In genomic region chr16:3599922-3600321, GRCh38 we compare ENCODE assay signal across 19 cellular contexts. TPM values are rescaled to one million over a fixed set of nuclear protein-coding genes. Genes with fewer than 3 reads are reported as not detected.
DNase-seq lines count a peak whose midpoint lies in the region; ATAC-seq, FAIRE-seq and TF ChIP-seq lines count a peak whose summit lies in the region.
"Had no signal": no experiment of that assay in that cellular context is flagged by ENCODE, and none has a peak within 500 bp of the region (broad histone marks: within the 10 kb centered on the region; RNA-seq: fewer than 3 reads in every experiment).

No MANE protein-coding gene starts in this region.

- peaks cover 17% of the 10 kb centered on the region for H3K36me3 ChIP-seq in H7 (replicated peaks; ENCODE audit: control insufficient read depth, insufficient read depth, low read length)
- H3K36me3 ChIP-seq in H1 (ENCODE audit: control insufficient read depth in 2 of 4, insufficient read depth in 4 of 4, low read length in 3 of 4), result peaks cover 0 to 31% (median 19%) of the 10 kb centered on the region in 4 experiments; a peak in 6 of 8 replicates

- H3K9me3 Mint-ChIP-seq in activated T-helper 17 cell treated with anti-CD3 and anti-CD28 coated beads, Interleukin-2, amount 50 U/mL, for 72 hours, result no peaks in the 10 kb centered on the region
- H3K9me3 Mint-ChIP-seq in activated CD8-positive, alpha-beta T cell treated with anti-CD3 and anti-CD28 coated beads for 36 hours, result no peaks in the 10 kb centered on the region
- H3K9me3 Mint-ChIP-seq: CD4-positive, CD25-positive, alpha-beta regulatory T cell; CD8-positive, alpha-beta memory T cell had no signal

- H2BK20ac ChIP-seq in H1 (ENCODE audit: low read length), result no peak overlapping the region

- intact Hi-C loops in activated CD8-positive, alpha-beta T cell treated with anti-CD3 and anti-CD28 coated beads for 36 hours (cut with micrococcal nuclease), result no loop called here

- H3K18ac ChIP-seq in H1 (ENCODE audit: extremely low read depth, low read length), result no peak overlapping the region

- TF ChIP-seq RAD21 in H1 (IDR thresholded peaks at IDR 0.05 in 1 of 2, conservative IDR thresholded peaks at IDR 0.05 in 1 of 2; ENCODE audit: low read depth in 2 of 2, low read length in 2 of 2), result no peak

- no peaks in the 10 kb centered on the region for H3K23me2 ChIP-seq in H1 (ENCODE audit: low read depth, low read length)

- CTCF ChIA-PET in H1 (lab: Charles Lee; ENCODE audit: partially characterized antibody), result interaction anchor here (0.6 kb wide), 1 partner anchor 203 kb away, joined by 3 read pairs; no protein-coding TSS in a partner anchor
- CTCF ChIA-PET in activated CD8-positive, alpha-beta T cell treated with anti-CD3 and anti-CD28 coated beads for 36 hours (lab: Charles Lee), result no interaction called here

- peaks cover 0 to 3% of the 10 kb centered on the region in 2 experiments for H4K20me1 ChIP-seq in H1 (replicated peaks in 1 of 2; ENCODE audit: control insufficient read depth in 1 of 2, insufficient read depth in 2 of 2, low read length in 2 of 2)

- no peak overlapping the region for H2AK5ac ChIP-seq in H1 (ENCODE audit: low read depth, low read length)

- H3K27me3 Mint-ChIP-seq in activated T-helper 17 cell treated with anti-CD3 and anti-CD28 coated beads, Interleukin-2, amount 50 U/mL, for 72 hours, result no peaks in the 10 kb centered on the region
- H3K27me3 Mint-ChIP-seq in activated CD8-positive, alpha-beta T cell treated with anti-CD3 and anti-CD28 coated beads for 36 hours, result no peaks in the 10 kb centered on the region
- H3K27me3 Mint-ChIP-seq: CD4-positive, CD25-positive, alpha-beta regulatory T cell; CD8-positive, alpha-beta memory T cell had no signal

- no peak overlapping the region for H3K56ac ChIP-seq in H1 (replicated peaks; ENCODE audit: insufficient read length, low read depth, low read length)

- H4K5ac ChIP-seq in H1 (ENCODE audit: insufficient read length, low read depth, low read length), result no peak overlapping the region

- no peaks in the 10 kb centered on the region for H3K4me1 ChIP-seq in H1 (replicated peaks in 1 of 4; ENCODE audit: control insufficient read depth in 3 of 4, insufficient read depth in 4 of 4, low read length in 3 of 4)
- H3K4me1 ChIP-seq: BE2C, Caco-2 had no signal

- POLR2A ChIA-PET in H1 (lab: Charles Lee; ENCODE audit: partially characterized antibody), result interaction anchor here (1.4 kb wide), 1 partner anchor 12 kb away, joined by 5 read pairs; the partner anchor contains the start of gene SLX4
- POLR2A ChIA-PET in activated CD8-positive, alpha-beta T cell treated with anti-CD3 and anti-CD28 coated beads for 36 hours (lab: Charles Lee), result interaction anchor here (1.1 kb wide), 1 partner anchor 11 kb away, joined by 3 read pairs; no protein-coding TSS in a partner anchor

- FAIRE-seq in H1 (lab: Jason Lieb, UNC), result peak; percentile 32
- FAIRE-seq: D721Med, G401.6, GM12891, GM19239 had no signal

- H3K27ac ChIP-seq in H1 (ENCODE audit: low read depth, low read length), result no peak overlapping the region

- H3K9ac ChIP-seq in H1 (replicated peaks in 1 of 4; ENCODE audit: extremely low read depth in 1 of 4, low read depth in 3 of 4, low read length in 3 of 4), result no peak overlapping the region

- no peak overlapping the region for H2BK15ac ChIP-seq in H1 (ENCODE audit: low read length)

- H2BK120ac ChIP-seq in H1 (replicated peaks; ENCODE audit: low read depth, low read length), result no peak overlapping the region

- no peak for TF ChIP-seq POLR2A in H1 (IDR thresholded peaks at IDR 0.05; ENCODE audit: control extremely low read depth in 1 of 2, low read depth in 2 of 2, low read length in 2 of 2)

- peaks cover 34% of the 10 kb centered on the region for H3K36me3 Mint-ChIP-seq in activated T-helper 17 cell treated with anti-CD3 and anti-CD28 coated beads, Interleukin-2, amount 50 U/mL, for 72 hours (ENCODE audit: low read depth)
- H3K36me3 Mint-ChIP-seq in activated CD8-positive, alpha-beta T cell treated with anti-CD3 and anti-CD28 coated beads for 36 hours (ENCODE audit: low read depth), result peaks cover 23% of the 10 kb centered on the region

- no peak for TF ChIP-seq EP300 in H1 (IDR thresholded peaks at IDR 0.05; ENCODE audit: borderline replicate concordance in 1 of 2, low read depth in 2 of 2, low read length in 2 of 2)

- no peak for ATAC-seq in activated T-helper 17 cell treated with anti-CD3 and anti-CD28 coated beads, Interleukin-2, amount 50 U/mL, for 72 hours (replicated peaks)
- ATAC-seq in activated CD8-positive, alpha-beta T cell treated with anti-CD3 and anti-CD28 coated beads for 36 hours, result no peak
- ATAC-seq: GM23338 had no signal

- no peaks in the 10 kb centered on the region; the same call in 1 of the 2 replicates for H3K79me1 ChIP-seq in H1 (ENCODE audit: low read depth, low read length)

- H3K4me3 ChIP-seq in H7 (ENCODE audit: insufficient read depth, low read depth, low read length) (no peak overlapping the region), H1 (ENCODE audit: extremely low read depth in 1 of 4, insufficient read depth in 2 of 4, low read depth in 3 of 4, low read length in 4 of 4) (no peak overlapping the region), iPS-18c (ENCODE audit: insufficient read depth, low read depth, low read length) (peak overlapping the region; percentile 9; the same call in 1 of the 2 replicates)
- H3K4me3 ChIP-seq: GM23338 had no signal

- DNase-seq in H7 (peak; percentile 7), H1 (ENCODE audit: low read depth in 1 of 2, low spot score in 2 of 2) (no peak), NCI-H2107 (lab: John Stamatoyannopoulos, UW) (no peak), kidney tubule cell (ENCODE audit: low spot score) (no peak)
- DNase-seq in activated CD8-positive, alpha-beta T cell treated with anti-CD3 and anti-CD28 coated beads for 36 hours, result no peak
- DNase-seq: BE2C; C1 segment of cervical spinal cord; Caco-2; CD4-positive, CD25-positive, alpha-beta regulatory T cell; CD8-positive, alpha-beta memory T cell; H9 had no signal

- no peak overlapping the region for H3K14ac ChIP-seq in H1 (ENCODE audit: insufficient read length)

- WGBS in H1 (ENCODE audit: extremely low coverage in 1 of 2, insufficient coverage in 1 of 2, insufficient read length in 1 of 2, insufficient replicate concordance in 2 of 2, low coverage in 1 of 2, low lambda C conversion rate in 2 of 2, missing lambda C conversion rate in 1 of 2), 2 experiments, result 92% methylated on average over 4 of the region's 4 CpGs; no CpG with 5 or more reads in 1 of the 2 experiments

- TF ChIP-seq CTCF in H1 (IDR thresholded peaks at IDR 0.05; ENCODE audit: control extremely low read depth in 1 of 3, insufficient read depth in 1 of 3, low read depth in 1 of 3, low read length in 3 of 3), result no peak
- no peak for TF ChIP-seq CTCF in activated CD8-positive, alpha-beta T cell treated with anti-CD3 and anti-CD28 coated beads for 36 hours (IDR thresholded peaks at IDR 0.05)

- H4K91ac ChIP-seq in H1 (replicated peaks; ENCODE audit: insufficient read length, low read length), result no peak overlapping the region

- no peaks in the 10 kb centered on the region for H3K4me1 Mint-ChIP-seq in activated T-helper 17 cell treated with anti-CD3 and anti-CD28 coated beads, Interleukin-2, amount 50 U/mL, for 72 hours
- H3K4me1 Mint-ChIP-seq in activated CD8-positive, alpha-beta T cell treated with anti-CD3 and anti-CD28 coated beads for 36 hours (ENCODE audit: low read depth), result no peaks in the 10 kb centered on the region
- H3K4me1 Mint-ChIP-seq: CD8-positive, alpha-beta memory T cell; GM23338; H9 had no signal

- H2BK5ac ChIP-seq in H1 (ENCODE audit: low read depth, low read length), result no peak overlapping the region

- no peaks in the 10 kb centered on the region for H3K27me3 ChIP-seq in H7 (ENCODE audit: control insufficient read depth, insufficient read depth, low read length)
- H3K27me3 ChIP-seq in H1 (replicated peaks in 1 of 4; ENCODE audit: control insufficient read depth in 3 of 4, extremely low read depth in 1 of 4, insufficient read depth in 3 of 4, low read length in 3 of 4), result no peaks in the 10 kb centered on the region; a peak in 1 of 7 replicates
- H3K27me3 ChIP-seq: BE2C had no signal

- H3K4me2 ChIP-seq in H1 (ENCODE audit: insufficient read depth in 1 of 2, low read depth in 2 of 2, low read length in 2 of 2), result no peak overlapping the region
- H3K4me2 ChIP-seq: GM23338 had no signal

- H3K4me3 Mint-ChIP-seq in activated T-helper 17 cell treated with anti-CD3 and anti-CD28 coated beads, Interleukin-2, amount 50 U/mL, for 72 hours, result no peak overlapping the region
- H3K4me3 Mint-ChIP-seq in activated CD8-positive, alpha-beta T cell treated with anti-CD3 and anti-CD28 coated beads for 36 hours, result no peak overlapping the region
- H3K4me3 Mint-ChIP-seq: CD4-positive, CD25-positive, alpha-beta regulatory T cell; CD8-positive, alpha-beta memory T cell; GM23338; H9 had no signal

- H3K79me2 ChIP-seq in H1 (ENCODE audit: control insufficient read depth in 1 of 2, insufficient read depth in 2 of 2, low read length in 2 of 2), result no peaks in the 10 kb centered on the region

- no peak overlapping the region for H4K8ac ChIP-seq in H1 (ENCODE audit: extremely low read depth, insufficient read depth, low read length)

- H2AFZ ChIP-seq in H1 (ENCODE audit: low read length), result no peak overlapping the region
- H2AFZ ChIP-seq: GM23338 had no signal

- no peak overlapping the region for H2BK12ac ChIP-seq in H1 (ENCODE audit: low read depth, low read length)

- H3K9me3 ChIP-seq in H1 (ENCODE audit: insufficient read depth in 2 of 2, low read depth in 1 of 2, low read length in 1 of 2) (peaks cover 12 to 18% of the 10 kb centered on the region in 2 experiments), iPS-18c (ENCODE audit: control insufficient read depth, insufficient read depth, low read length) (peaks cover 6% of the 10 kb centered on the region)
- H3K9me3 ChIP-seq: BE2C, Caco-2 had no signal

- no peak overlapping the region for H3K4ac ChIP-seq in H1 (replicated peaks; ENCODE audit: insufficient read length, low read depth, low read length)

- H3K23ac ChIP-seq in H1 (ENCODE audit: insufficient read length), result no peak overlapping the region

- no peak overlapping the region for H3K27ac Mint-ChIP-seq in activated T-helper 17 cell treated with anti-CD3 and anti-CD28 coated beads, Interleukin-2, amount 50 U/mL, for 72 hours
- no peak overlapping the region for H3K27ac Mint-ChIP-seq in activated CD8-positive, alpha-beta T cell treated with anti-CD3 and anti-CD28 coated beads for 36 hours
- H3K27ac Mint-ChIP-seq: CD4-positive, CD25-positive, alpha-beta regulatory T cell; CD8-positive, alpha-beta memory T cell; GM23338; H9 had no signal

RNA-seq across cellular contexts. Expression of gene SLX4, which starts 11.5 kb away (rescaled TPM):
- 8.4 and 11.3 TPM in 2 replicates for total RNA-seq in H7 (2014; rRNA removed; shearing (Covaris generic))
- total RNA-seq in H1 (2021; fragmentation: NEBNext Ultra II Directional; extraction: Animal tissue kit (Norgen Biotek cat#: 25700)), result 10.9 and 11.4 TPM in 2 replicates
- polyA plus RNA-seq in H1 (2011; rRNA removed), result 4.4 and 6.1 TPM in 2 replicates
- 3.9 TPM for polyA plus RNA-seq in H1 (2011; cell fraction: cytosol; rRNA removed)
- 13.0 TPM for polyA plus RNA-seq in H1 (2011; cell fraction: nucleus; rRNA removed)
- polyA plus RNA-seq in H1 (2012, experiment 1 of 2), result 6.0 to 7.5 TPM (median 6.9 TPM) in 4 replicates
- polyA plus RNA-seq in H1 (2012, experiment 2 of 2), result 3.7 TPM
- polyA plus RNA-seq in H1 (2013, experiment 1 of 2), result 7.0 TPM
- 6.7 TPM for polyA plus RNA-seq in H1 (2013, experiment 2 of 2)
- 6.8 and 7.2 TPM in 2 replicates for polyA minus RNA-seq in H1 (2011; rRNA and poly(A)+ RNA removed)
- polyA minus RNA-seq in H1 (2011; cell fraction: cytosol; rRNA and poly(A)+ RNA removed), result 9.0 TPM
- 11.1 TPM for polyA minus RNA-seq in H1 (2011; cell fraction: nucleus; rRNA and poly(A)+ RNA removed)
- total RNA-seq in activated T-helper 17 cell treated with anti-CD3 and anti-CD28 coated beads, Interleukin-2, amount 50 U/mL, for 72 hours, result 10 to 100 TPM; 10.8 to 14.5 TPM
- total RNA-seq in activated CD8-positive, alpha-beta T cell treated with anti-CD3 and anti-CD28 coated beads for 36 hours, result 10 to 100 TPM in 1 of 2 experiments, 1 to 10 TPM in 1; 9.8 to 10.1 TPM

RNA-seq across cellular contexts. Expression of gene NLRC3, which starts 22.7 kb away (rescaled TPM):
- total RNA-seq in H7 (2014; rRNA removed; shearing (Covaris generic)), result 0.03 and 0.11 TPM in 2 replicates
- 0.20 and 0.21 TPM in 2 replicates for total RNA-seq in H1 (2021; fragmentation: NEBNext Ultra II Directional; extraction: Animal tissue kit (Norgen Biotek cat#: 25700))
- 0.18 and 0.25 TPM in 2 replicates for polyA plus RNA-seq in H1 (2011; rRNA removed)
- 0.26 TPM for polyA plus RNA-seq in H1 (2011; cell fraction: cytosol; rRNA removed)
- 0.76 TPM for polyA plus RNA-seq in H1 (2011; cell fraction: nucleus; rRNA removed)
- polyA plus RNA-seq in H1 (2012, experiment 1 of 2), result 0.31 to 0.40 TPM (median 0.34 TPM) in 4 replicates
- polyA plus RNA-seq in H1 (2012, experiment 2 of 2), result 0.08 TPM
- polyA plus RNA-seq in H1 (2013, experiment 1 of 2), result 0.06 TPM
- polyA plus RNA-seq in H1 (2013, experiment 2 of 2), result 0.04 TPM
- 0.20 and 0.25 TPM in 2 replicates for polyA minus RNA-seq in H1 (2011; rRNA and poly(A)+ RNA removed)
- 0.29 TPM for polyA minus RNA-seq in H1 (2011; cell fraction: cytosol; rRNA and poly(A)+ RNA removed)
- polyA minus RNA-seq in H1 (2011; cell fraction: nucleus; rRNA and poly(A)+ RNA removed), result 0.30 TPM
- 10 to 100 TPM; 36.8 to 49.1 TPM for total RNA-seq in activated T-helper 17 cell treated with anti-CD3 and anti-CD28 coated beads, Interleukin-2, amount 50 U/mL, for 72 hours
- total RNA-seq in activated CD8-positive, alpha-beta T cell treated with anti-CD3 and anti-CD28 coated beads for 36 hours, result 10 to 100 TPM; 17.9 to 19.8 TPM
- total RNA-seq: Caco-2, HT-29 had no signal

RNA-seq across cellular contexts. Expression of gene DNASE1, which starts 54.6 kb away (rescaled TPM):
- 13.8 and 23.7 TPM in 2 replicates for total RNA-seq in H7 (2014; rRNA removed; shearing (Covaris generic))
- total RNA-seq in H1 (2021; fragmentation: NEBNext Ultra II Directional; extraction: Animal tissue kit (Norgen Biotek cat#: 25700)), result 11.5 and 12.3 TPM in 2 replicates
- 16.7 and 27.7 TPM in 2 replicates for polyA plus RNA-seq in H1 (2011; rRNA removed)
- polyA plus RNA-seq in H1 (2011; cell fraction: cytosol; rRNA removed), result 19.0 TPM
- polyA plus RNA-seq in H1 (2011; cell fraction: nucleus; rRNA removed), result 50.5 TPM
- 9.8 to 17.2 TPM (median 14.9 TPM) in 4 replicates for polyA plus RNA-seq in H1 (2012, experiment 1 of 2)
- 5.1 TPM for polyA plus RNA-seq in H1 (2012, experiment 2 of 2)
- 6.9 TPM for polyA plus RNA-seq in H1 (2013, experiment 1 of 2)
- polyA plus RNA-seq in H1 (2013, experiment 2 of 2), result 7.2 TPM
- 30.4 and 45.3 TPM in 2 replicates for polyA minus RNA-seq in H1 (2011; rRNA and poly(A)+ RNA removed)
- polyA minus RNA-seq in H1 (2011; cell fraction: cytosol; rRNA and poly(A)+ RNA removed), result 14.3 TPM
- polyA minus RNA-seq in H1 (2011; cell fraction: nucleus; rRNA and poly(A)+ RNA removed), result 34.8 TPM
- 10 to 100 TPM; 14.8 to 22.0 TPM for total RNA-seq in activated T-helper 17 cell treated with anti-CD3 and anti-CD28 coated beads, Interleukin-2, amount 50 U/mL, for 72 hours
- total RNA-seq in activated CD8-positive, alpha-beta T cell treated with anti-CD3 and anti-CD28 coated beads for 36 hours, result 10 to 100 TPM; 11.8 to 12.1 TPM

Comparison
In these comparisons a context has a peak if more than half of its experiments do, and no peak if none do; other contexts are left out.
1. RNA of gene NLRC3, which starts 22.7 kb away (total RNA-seq): 36.8 to 49.1 TPM in activated T-helper 17 cell treated with anti-CD3 and anti-CD28 coated beads, Interleukin-2, amount 50 U/mL, for 72 hours and 17.9 to 19.8 TPM in activated CD8-positive, alpha-beta T cell treated with anti-CD3 and anti-CD28 coated beads for 36 hours; 0.20 to 0.21 TPM in H1 and 0.03 to 0.11 TPM in H7; every median in the first group is over 10 times any median in the second.